8 cellular contexts compared by ENCODE assay signal in the genomic region with DNA sequence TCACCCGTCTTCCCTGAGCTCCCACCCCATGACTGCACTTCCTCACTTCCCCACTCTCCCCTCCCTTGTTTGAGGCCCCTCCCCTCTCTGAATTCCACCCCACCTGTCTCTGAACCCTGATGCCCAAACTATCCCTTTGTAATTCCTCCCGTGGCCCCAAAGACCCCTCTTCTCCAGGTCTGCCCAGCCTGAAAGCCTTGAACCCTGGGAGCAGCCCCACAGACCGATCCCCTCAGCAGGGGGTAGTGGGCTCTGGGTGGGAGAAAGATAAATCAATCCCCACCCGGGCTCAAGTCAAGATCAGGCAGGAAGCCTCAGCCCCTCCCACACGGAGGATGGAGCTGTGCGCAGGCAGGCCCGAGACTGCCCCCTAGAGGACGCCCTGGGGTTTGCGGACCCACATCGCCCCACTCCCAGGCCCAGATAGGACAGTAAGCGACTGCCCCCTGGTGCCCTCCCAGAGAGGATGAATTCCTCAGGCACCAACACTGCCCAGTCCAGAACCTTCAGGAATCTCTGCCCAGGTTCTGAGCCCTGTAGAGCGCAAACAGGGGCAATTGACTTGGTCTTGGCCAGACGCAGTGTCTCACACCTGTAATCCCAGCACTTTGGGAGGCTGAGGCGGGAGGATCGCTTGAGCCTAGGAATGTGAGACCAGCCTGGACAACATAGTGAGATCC. TPM values are rescaled to one million over a fixed set of nuclear protein-coding genes. Genes with fewer than 3 reads are reported as not detected.
DNase-seq lines count a peak whose midpoint lies in the region; ATAC-seq and TF ChIP-seq lines count a peak whose summit lies in the region.

No MANE protein-coding gene starts in this region.

- intact Hi-C loops in left cardiac atrium (cut with DNase I): loop anchor here (1.0 kb wide), 2 partner anchors 23 to 136 kb away; no protein-coding TSS in a partner anchor

- no peaks in the 10 kb centered on the region for H3K27me3 Mint-ChIP-seq in activated naive CD8-positive, alpha-beta T cell treated with anti-CD3 and anti-CD28 coated beads, Interleukin-2, amount 50 U/mL, for 24 hours

- peak; percentile 99 for TF ChIP-seq CTCF in GM10266 (IDR thresholded peaks at IDR 0.05; ENCODE audit: control insufficient read depth, insufficient read depth, low read depth, missing control alignments)

- H3K27ac Mint-ChIP-seq in activated naive CD8-positive, alpha-beta T cell treated with anti-CD3 and anti-CD28 coated beads, Interleukin-2, amount 50 U/mL, for 24 hours: no peak overlapping the region

- peak; percentile 37 for ATAC-seq in HG02763 (IDR thresholded peaks at IDR 0.05; ENCODE audit: unreplicated experiment)
- ATAC-seq in activated naive CD8-positive, alpha-beta T cell treated with anti-CD3 and anti-CD28 coated beads, Interleukin-2, amount 50 U/mL, for 24 hours: peak; percentile 47
- peak; percentile 58 to 62 for ATAC-seq in left cardiac atrium
- no peak for ATAC-seq in GM19035 (IDR thresholded peaks at IDR 0.05; ENCODE audit: unreplicated experiment)

- H3K4me1 Mint-ChIP-seq in activated naive CD8-positive, alpha-beta T cell treated with anti-CD3 and anti-CD28 coated beads, Interleukin-2, amount 50 U/mL, for 24 hours: peaks cover 20% of the 10 kb centered on the region

- H3K36me3 Mint-ChIP-seq in activated naive CD8-positive, alpha-beta T cell treated with anti-CD3 and anti-CD28 coated beads, Interleukin-2, amount 50 U/mL, for 24 hours (ENCODE audit: low read depth): no peaks in the 10 kb centered on the region

- no peak overlapping the region for H3K4me3 Mint-ChIP-seq in activated naive CD8-positive, alpha-beta T cell treated with anti-CD3 and anti-CD28 coated beads, Interleukin-2, amount 50 U/mL, for 24 hours

- no peaks in the 10 kb centered on the region for H3K9me3 Mint-ChIP-seq in activated naive CD8-positive, alpha-beta T cell treated with anti-CD3 and anti-CD28 coated beads, Interleukin-2, amount 50 U/mL, for 24 hours

- peak; percentile 94 for DNase-seq in GM10266 (ENCODE audit: extremely low spot score)
- peak; percentile 83 for DNase-seq in NCI-H146 treated with DMSO at 0.1 percent for 48 hours (lab: John Stamatoyannopoulos, UW; ENCODE audit: unreplicated experiment)
- peak; percentile 93 for DNase-seq in T follicular helper cell (ENCODE audit: low read depth)
- DNase-seq in activated naive CD8-positive, alpha-beta T cell treated with anti-CD3 and anti-CD28 coated beads, Interleukin-2, amount 50 U/mL, for 24 hours: peak; percentile 99
- peak; percentile 97 for DNase-seq in left cardiac atrium
- DNase-seq in renal cortical epithelial cell (ENCODE audit: low read depth): peak; percentile 76

RNA-seq across cellular contexts. Expression of gene HSPB1, which starts 11.7 kb away (rescaled TPM):
- 1,000 to 10,000 TPM; 1,191 to 2,127 TPM for total RNA-seq in left cardiac atrium
- 48.8 and 104 TPM in 2 replicates for total RNA-seq in renal cortical epithelial cell

RNA-seq across cellular contexts. Expression of gene YWHAG, which starts 44.6 kb away (rescaled TPM):
- total RNA-seq in left cardiac atrium: 100 to 1,000 TPM; 218 to 253 TPM
- 120 and 221 TPM in 2 replicates for total RNA-seq in renal cortical epithelial cell

Comparison
In these comparisons a context has a peak if more than half of its experiments do, and no peak if none do; other contexts are left out.
1. RNA of gene HSPB1, which starts 11.7 kb away (total RNA-seq): 1,191 to 2,127 TPM in left cardiac atrium; 48.8 to 104 TPM in renal cortical epithelial cell; every median in the first group is over 10 times any median in the second.
2. Peak in every context shown above with its lines, with median percentiles within 50 percentile points of each other: DNase-seq.